1 cellular context compared by ENCODE assay signal in the genomic region with DNA sequence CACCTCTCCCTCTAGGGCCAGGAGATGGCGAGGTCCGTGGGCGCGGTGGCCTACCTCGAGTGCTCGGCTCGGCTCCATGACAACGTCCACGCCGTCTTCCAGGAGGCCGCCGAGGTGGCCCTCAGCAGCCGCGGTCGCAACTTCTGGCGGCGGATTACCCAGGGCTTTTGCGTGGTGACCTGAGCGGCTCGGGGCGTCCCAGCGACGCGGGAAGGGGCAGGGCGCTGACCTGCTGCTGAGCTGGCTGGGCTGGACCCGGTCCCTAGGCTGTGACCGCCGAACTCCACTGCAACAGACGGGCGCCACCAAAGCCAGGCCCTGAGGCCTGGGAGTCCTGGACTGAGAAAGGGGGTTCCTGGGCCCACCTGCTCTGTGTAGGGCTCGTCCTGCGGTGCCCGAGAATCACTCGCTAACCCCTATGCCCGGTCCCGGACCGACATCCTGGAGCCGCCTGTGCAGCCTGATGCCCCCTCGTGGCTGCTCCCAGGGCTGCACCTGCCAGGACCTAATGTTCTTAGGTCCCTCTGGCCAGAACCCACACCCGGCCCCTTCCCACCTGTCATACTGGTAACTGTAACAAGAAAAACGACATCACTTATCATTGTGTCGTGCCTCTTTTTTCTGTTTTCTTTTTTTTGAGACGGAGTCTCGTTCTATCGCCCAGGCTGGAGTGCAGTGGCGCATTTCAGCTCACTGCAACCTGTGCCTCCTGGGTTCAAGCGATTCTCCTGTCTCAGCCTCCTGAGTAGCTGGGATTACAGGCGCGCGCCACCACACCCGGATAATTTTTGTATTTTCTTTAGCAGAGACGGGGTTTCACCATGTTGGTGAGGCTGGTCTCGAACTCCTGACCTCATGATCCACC.
TF ChIP-seq lines count a peak whose summit lies in the region.

No MANE protein-coding gene starts in this region.

TF ChIP-seq in HepG2, 621 proteins besides CTCF, POLR2A, EP300 and RAD21 (continues in another document):
- TF ChIP-seq ZNF816 (CRISPR knock-in tag; IDR thresholded peaks at IDR 0.05; ENCODE audit: borderline replicate concordance) (no peak), MXI1 (IDR thresholded peaks at IDR 0.05; ENCODE audit: borderline replicate concordance, low read depth, low read length) (no peak), NR1H2 (CRISPR knock-in tag; IDR thresholded peaks at IDR 0.05; ENCODE audit: borderline replicate concordance, low read depth) (no peak), CHD4 (IDR thresholded peaks at IDR 0.05; ENCODE audit: borderline replicate concordance, low read length) (no peak), ZFY (CRISPR knock-in tag; IDR thresholded peaks at IDR 0.05) (0 out of 2 replicates have a peak, but pooled peaks have one; percentile 18), RBM39 (IDR thresholded peaks at IDR 0.05; ENCODE audit: low read depth, low read length, poor library complexity, severe bottlenecking) (peak; percentile 46), ZNF598 (CRISPR knock-in tag; IDR thresholded peaks at IDR 0.05; ENCODE audit: borderline replicate concordance) (0 out of 2 replicates have a peak, but pooled peaks have one; percentile 24), ZNF326 (CRISPR knock-in tag; IDR thresholded peaks at IDR 0.05; ENCODE audit: borderline replicate concordance) (no peak), MEF2D (CRISPR knock-in tag; IDR thresholded peaks at IDR 0.05) (peak; percentile 50; the same call in 1 of the 2 replicates), SOX6 (IDR thresholded peaks at IDR 0.05) (no peak), SOX6 (CRISPR knock-in tag; IDR thresholded peaks at IDR 0.05) (peak; percentile 46; the same call in 1 of the 2 replicates), ZNF556 (CRISPR knock-in tag; IDR thresholded peaks at IDR 0.05; ENCODE audit: borderline replicate concordance) (no peak), ZKSCAN5 (CRISPR knock-in tag; IDR thresholded peaks at IDR 0.05) (no peak), ZNF790 (CRISPR knock-in tag; IDR thresholded peaks at IDR 0.05; ENCODE audit: borderline replicate concordance) (no peak), PITX1 (CRISPR knock-in tag; IDR thresholded peaks at IDR 0.05) (no peak), STAG1 (CRISPR knock-in tag; IDR thresholded peaks at IDR 0.05) (peak; percentile 68), GATAD2A (CRISPR knock-in tag; IDR thresholded peaks at IDR 0.05) (0 out of 2 replicates have a peak, but pooled peaks have one; percentile 20), CREM (IDR thresholded peaks at IDR 0.05) (no peak), CREM (CRISPR knock-in tag; IDR thresholded peaks at IDR 0.05) (no peak), RBM22 (optimal IDR thresholded peaks at IDR 0.05; ENCODE audit: low read length) (no peak), ZNF7 (CRISPR knock-in tag; IDR thresholded peaks at IDR 0.05) (no peak), ZNF839 (CRISPR knock-in tag; IDR thresholded peaks at IDR 0.05; ENCODE audit: borderline replicate concordance) (no peak), PHF21A (CRISPR knock-in tag; IDR thresholded peaks at IDR 0.05) (no peak), ZNF230 (CRISPR knock-in tag; IDR thresholded peaks at IDR 0.05) (no peak), ZNF777 (CRISPR knock-in tag; IDR thresholded peaks at IDR 0.05) (0 out of 2 replicates have a peak, but pooled peaks have one; percentile 30), RXRB (CRISPR knock-in tag; IDR thresholded peaks at IDR 0.05; ENCODE audit: borderline replicate concordance) (no peak), BRCA1 (CRISPR knock-in tag; IDR thresholded peaks at IDR 0.05) (no peak), ATF7-NPFF (CRISPR knock-in tag; IDR thresholded peaks at IDR 0.05; ENCODE audit: low read depth) (no peak), RFX3 (CRISPR knock-in tag; IDR thresholded peaks at IDR 0.05) (no peak), RELA (CRISPR knock-in tag; IDR thresholded peaks at IDR 0.05) (no peak), ZNF333 (CRISPR knock-in tag; IDR thresholded peaks at IDR 0.05; ENCODE audit: borderline replicate concordance) (0 out of 2 replicates have a peak, but pooled peaks have one; percentile 52), SP4 (CRISPR knock-in tag; IDR thresholded peaks at IDR 0.05) (no peak), SSRP1 (CRISPR knock-in tag; IDR thresholded peaks at IDR 0.05) (no peak), XRCC5 (optimal IDR thresholded peaks at IDR 0.05; ENCODE audit: low read length) (peak; percentile 74), ISL2 (CRISPR knock-in tag; IDR thresholded peaks at IDR 0.05) (0 out of 2 replicates have a peak, but pooled peaks have one; percentile 29)
- TF ChIP-seq, protein P1, sequence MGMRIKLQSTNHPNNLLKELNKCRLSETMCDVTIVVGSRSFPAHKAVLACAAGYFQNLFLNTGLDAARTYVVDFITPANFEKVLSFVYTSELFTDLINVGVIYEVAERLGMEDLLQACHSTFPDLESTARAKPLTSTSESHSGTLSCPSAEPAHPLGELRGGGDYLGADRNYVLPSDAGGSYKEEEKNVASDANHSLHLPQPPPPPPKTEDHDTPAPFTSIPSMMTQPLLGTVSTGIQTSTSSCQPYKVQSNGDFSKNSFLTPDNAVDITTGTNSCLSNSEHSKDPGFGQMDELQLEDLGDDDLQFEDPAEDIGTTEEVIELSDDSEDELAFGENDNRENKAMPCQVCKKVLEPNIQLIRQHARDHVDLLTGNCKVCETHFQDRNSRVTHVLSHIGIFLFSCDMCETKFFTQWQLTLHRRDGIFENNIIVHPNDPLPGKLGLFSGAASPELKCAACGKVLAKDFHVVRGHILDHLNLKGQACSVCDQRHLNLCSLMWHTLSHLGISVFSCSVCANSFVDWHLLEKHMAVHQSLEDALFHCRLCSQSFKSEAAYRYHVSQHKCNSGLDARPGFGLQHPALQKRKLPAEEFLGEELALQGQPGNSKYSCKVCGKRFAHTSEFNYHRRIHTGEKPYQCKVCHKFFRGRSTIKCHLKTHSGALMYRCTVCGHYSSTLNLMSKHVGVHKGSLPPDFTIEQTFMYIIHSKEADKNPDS (CRISPR knock-in tag; IDR thresholded peaks at IDR 0.05): no peak
- TF ChIP-seq, protein P2, sequence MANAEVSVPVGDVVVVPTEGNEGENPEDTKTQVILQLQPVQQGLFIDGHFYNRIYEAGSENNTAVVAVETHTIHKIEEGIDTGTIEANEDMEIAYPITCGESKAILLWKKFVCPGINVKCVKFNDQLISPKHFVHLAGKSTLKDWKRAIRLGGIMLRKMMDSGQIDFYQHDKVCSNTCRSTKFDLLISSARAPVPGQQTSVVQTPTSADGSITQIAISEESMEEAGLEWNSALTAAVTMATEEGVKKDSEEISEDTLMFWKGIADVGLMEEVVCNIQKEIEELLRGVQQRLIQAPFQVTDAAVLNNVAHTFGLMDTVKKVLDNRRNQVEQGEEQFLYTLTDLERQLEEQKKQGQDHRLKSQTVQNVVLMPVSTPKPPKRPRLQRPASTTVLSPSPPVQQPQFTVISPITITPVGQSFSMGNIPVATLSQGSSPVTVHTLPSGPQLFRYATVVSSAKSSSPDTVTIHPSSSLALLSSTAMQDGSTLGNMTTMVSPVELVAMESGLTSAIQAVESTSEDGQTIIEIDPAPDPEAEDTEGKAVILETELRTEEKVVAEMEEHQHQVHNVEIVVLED (CRISPR knock-in tag; IDR thresholded peaks at IDR 0.05; ENCODE audit: borderline replicate concordance): 0 out of 2 replicates have a peak, but pooled peaks have one; percentile 21
- TF ChIP-seq, protein P3, sequence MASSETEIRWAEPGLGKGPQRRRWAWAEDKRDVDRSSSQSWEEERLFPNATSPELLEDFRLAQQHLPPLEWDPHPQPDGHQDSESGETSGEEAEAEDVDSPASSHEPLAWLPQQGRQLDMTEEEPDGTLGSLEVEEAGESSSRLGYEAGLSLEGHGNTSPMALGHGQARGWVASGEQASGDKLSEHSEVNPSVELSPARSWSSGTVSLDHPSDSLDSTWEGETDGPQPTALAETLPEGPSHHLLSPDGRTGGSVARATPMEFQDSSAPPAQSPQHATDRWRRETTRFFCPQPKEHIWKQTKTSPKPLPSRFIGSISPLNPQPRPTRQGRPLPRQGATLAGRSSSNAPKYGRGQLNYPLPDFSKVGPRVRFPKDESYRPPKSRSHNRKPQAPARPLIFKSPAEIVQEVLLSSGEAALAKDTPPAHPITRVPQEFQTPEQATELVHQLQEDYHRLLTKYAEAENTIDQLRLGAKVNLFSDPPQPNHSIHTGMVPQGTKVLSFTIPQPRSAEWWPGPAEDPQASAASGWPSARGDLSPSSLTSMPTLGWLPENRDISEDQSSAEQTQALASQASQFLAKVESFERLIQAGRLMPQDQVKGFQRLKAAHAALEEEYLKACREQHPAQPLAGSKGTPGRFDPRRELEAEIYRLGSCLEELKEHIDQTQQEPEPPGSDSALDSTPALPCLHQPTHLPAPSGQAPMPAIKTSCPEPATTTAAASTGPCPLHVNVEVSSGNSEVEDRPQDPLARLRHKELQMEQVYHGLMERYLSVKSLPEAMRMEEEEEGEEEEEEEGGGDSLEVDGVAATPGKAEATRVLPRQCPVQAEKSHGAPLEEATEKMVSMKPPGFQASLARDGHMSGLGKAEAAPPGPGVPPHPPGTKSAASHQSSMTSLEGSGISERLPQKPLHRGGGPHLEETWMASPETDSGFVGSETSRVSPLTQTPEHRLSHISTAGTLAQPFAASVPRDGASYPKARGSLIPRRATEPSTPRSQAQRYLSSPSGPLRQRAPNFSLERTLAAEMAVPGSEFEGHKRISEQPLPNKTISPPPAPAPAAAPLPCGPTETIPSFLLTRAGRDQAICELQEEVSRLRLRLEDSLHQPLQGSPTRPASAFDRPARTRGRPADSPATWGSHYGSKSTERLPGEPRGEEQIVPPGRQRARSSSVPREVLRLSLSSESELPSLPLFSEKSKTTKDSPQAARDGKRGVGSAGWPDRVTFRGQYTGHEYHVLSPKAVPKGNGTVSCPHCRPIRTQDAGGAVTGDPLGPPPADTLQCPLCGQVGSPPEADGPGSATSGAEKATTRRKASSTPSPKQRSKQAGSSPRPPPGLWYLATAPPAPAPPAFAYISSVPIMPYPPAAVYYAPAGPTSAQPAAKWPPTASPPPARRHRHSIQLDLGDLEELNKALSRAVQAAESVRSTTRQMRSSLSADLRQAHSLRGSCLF (CRISPR knock-in tag; IDR thresholded peaks at IDR 0.05; ENCODE audit: borderline replicate concordance): no peak
- TF ChIP-seq, protein P4, sequence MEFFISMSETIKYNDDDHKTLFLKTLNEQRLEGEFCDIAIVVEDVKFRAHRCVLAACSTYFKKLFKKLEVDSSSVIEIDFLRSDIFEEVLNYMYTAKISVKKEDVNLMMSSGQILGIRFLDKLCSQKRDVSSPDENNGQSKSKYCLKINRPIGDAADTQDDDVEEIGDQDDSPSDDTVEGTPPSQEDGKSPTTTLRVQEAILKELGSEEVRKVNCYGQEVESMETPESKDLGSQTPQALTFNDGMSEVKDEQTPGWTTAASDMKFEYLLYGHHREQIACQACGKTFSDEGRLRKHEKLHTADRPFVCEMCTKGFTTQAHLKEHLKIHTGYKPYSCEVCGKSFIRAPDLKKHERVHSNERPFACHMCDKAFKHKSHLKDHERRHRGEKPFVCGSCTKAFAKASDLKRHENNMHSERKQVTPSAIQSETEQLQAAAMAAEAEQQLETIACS (CRISPR knock-in tag; IDR thresholded peaks at IDR 0.05): no peak
- TF ChIP-seq, protein P5, sequence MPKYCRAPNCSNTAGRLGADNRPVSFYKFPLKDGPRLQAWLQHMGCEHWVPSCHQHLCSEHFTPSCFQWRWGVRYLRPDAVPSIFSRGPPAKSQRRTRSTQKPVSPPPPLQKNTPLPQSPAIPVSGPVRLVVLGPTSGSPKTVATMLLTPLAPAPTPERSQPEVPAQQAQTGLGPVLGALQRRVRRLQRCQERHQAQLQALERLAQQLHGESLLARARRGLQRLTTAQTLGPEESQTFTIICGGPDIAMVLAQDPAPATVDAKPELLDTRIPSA (CRISPR knock-in tag; IDR thresholded peaks at IDR 0.05; ENCODE audit: borderline replicate concordance): no peak
- TF ChIP-seq, protein P6, sequence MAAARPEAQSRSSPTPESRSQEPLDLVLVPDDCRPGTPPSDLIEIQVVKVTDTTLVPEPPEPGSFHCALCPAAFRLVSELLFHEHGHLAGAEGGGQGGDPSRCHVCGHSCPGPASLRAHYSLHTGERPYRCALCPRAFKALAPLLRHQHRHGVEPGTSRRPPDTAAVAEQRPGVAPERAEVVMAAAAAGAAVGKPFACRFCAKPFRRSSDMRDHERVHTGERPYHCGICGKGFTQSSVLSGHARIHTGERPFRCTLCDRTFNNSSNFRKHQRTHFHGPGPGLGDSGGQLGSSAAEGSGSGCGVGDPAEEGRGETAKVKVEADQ (CRISPR knock-in tag; IDR thresholded peaks at IDR 0.05; ENCODE audit: borderline replicate concordance): no peak
- TF ChIP-seq, protein P7, sequence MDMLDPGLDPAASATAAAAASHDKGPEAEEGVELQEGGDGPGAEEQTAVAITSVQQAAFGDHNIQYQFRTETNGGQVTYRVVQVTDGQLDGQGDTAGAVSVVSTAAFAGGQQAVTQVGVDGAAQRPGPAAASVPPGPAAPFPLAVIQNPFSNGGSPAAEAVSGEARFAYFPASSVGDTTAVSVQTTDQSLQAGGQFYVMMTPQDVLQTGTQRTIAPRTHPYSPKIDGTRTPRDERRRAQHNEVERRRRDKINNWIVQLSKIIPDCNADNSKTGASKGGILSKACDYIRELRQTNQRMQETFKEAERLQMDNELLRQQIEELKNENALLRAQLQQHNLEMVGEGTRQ (IDR thresholded peaks at IDR 0.05; ENCODE audit: low read depth, low read length): no peak
- TF ChIP-seq, protein P7 (CRISPR knock-in tag; IDR thresholded peaks at IDR 0.05; ENCODE audit: borderline replicate concordance): no peak
- TF ChIP-seq, protein P8, sequence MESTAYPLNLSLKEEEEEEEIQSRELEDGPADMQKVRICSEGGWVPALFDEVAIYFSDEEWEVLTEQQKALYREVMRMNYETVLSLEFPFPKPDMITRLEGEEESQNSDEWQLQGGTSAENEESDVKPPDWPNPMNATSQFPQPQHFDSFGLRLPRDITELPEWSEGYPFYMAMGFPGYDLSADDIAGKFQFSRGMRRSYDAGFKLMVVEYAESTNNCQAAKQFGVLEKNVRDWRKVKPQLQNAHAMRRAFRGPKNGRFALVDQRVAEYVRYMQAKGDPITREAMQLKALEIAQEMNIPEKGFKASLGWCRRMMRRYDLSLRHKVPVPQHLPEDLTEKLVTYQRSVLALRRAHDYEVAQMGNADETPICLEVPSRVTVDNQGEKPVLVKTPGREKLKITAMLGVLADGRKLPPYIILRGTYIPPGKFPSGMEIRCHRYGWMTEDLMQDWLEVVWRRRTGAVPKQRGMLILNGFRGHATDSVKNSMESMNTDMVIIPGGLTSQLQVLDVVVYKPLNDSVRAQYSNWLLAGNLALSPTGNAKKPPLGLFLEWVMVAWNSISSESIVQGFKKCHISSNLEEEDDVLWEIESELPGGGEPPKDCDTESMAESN (CRISPR knock-in tag; conservative IDR thresholded peaks at IDR 0.05): no peak
- TF ChIP-seq, protein P9, sequence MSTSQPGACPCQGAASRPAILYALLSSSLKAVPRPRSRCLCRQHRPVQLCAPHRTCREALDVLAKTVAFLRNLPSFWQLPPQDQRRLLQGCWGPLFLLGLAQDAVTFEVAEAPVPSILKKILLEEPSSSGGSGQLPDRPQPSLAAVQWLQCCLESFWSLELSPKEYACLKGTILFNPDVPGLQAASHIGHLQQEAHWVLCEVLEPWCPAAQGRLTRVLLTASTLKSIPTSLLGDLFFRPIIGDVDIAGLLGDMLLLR (CRISPR knock-in tag; IDR thresholded peaks at IDR 0.05): 0 out of 2 replicates have a peak, but pooled peaks have one; percentile 30
- TF ChIP-seq, protein P10, sequence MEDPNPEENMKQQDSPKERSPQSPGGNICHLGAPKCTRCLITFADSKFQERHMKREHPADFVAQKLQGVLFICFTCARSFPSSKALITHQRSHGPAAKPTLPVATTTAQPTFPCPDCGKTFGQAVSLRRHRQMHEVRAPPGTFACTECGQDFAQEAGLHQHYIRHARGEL (CRISPR knock-in tag; IDR thresholded peaks at IDR 0.05): peak; percentile 24; the same call in 1 of the 2 replicates
